In genomic region chr6:130600880-130601341, GRCh38 we compare ENCODE assay signal across 16 cellular contexts.
DNase-seq lines count a peak whose midpoint lies in the region; ATAC-seq, FAIRE-seq and TF ChIP-seq lines count a peak whose summit lies in the region.
"Had no signal": no experiment of that assay in that cellular context is flagged by ENCODE, and none has a peak within 500 bp of the region (broad histone marks: within the 10 kb centered on the region; RNA-seq: fewer than 3 reads in every experiment).

No MANE protein-coding gene starts in this region.

- no peak for FAIRE-seq in H54 (lab: Jason Lieb, UNC)
- FAIRE-seq: GM12891 had no signal

- peaks cover 28% of the 10 kb centered on the region for H3K4me1 Mint-ChIP-seq in activated naive CD4-positive, alpha-beta T cell treated with anti-CD3 and anti-CD28 coated beads, Interleukin-2, amount 50 U/mL, for 24 hours

- peak overlapping the region; percentile 27 for H3K4me3 Mint-ChIP-seq in activated naive CD4-positive, alpha-beta T cell treated with anti-CD3 and anti-CD28 coated beads, Interleukin-2, amount 50 U/mL, for 24 hours
- H3K4me3 Mint-ChIP-seq: activated T-cell treated with anti-CD3 and anti-CD28 coated beads, Interleukin-2, amount 50 U/mL, for 24 hours; memory B cell; type B pancreatic cell had no signal

- ATAC-seq in HG03342 (IDR thresholded peaks at IDR 0.05; ENCODE audit: unreplicated experiment), result no peak

- H3K9ac ChIP-seq in skeletal muscle satellite cell (ENCODE audit: low read depth, low read length), result peak overlapping the region; percentile 44

- no peak overlapping the region for H3K4me2 ChIP-seq in skeletal muscle satellite cell (ENCODE audit: low read length)

- H3K9me3 Mint-ChIP-seq in activated naive CD4-positive, alpha-beta T cell treated with anti-CD3 and anti-CD28 coated beads, Interleukin-2, amount 50 U/mL, for 24 hours, result peaks cover 6% of the 10 kb centered on the region
- H3K9me3 Mint-ChIP-seq: memory B cell had no signal

- no peak for TF ChIP-seq POLR2A in H54 (IDR thresholded peaks at IDR 0.05; ENCODE audit: low read depth, low read length)

- DNase-seq in activated naive CD4-positive, alpha-beta T cell (lab: John Stamatoyannopoulos, UW), result no peak
- DNase-seq in SW 1271 (lab: John Stamatoyannopoulos, UW) (peak; percentile 44 to 85), fibroblast of pulmonary artery (ENCODE audit: low read depth) (peak; percentile 49), H54 (ENCODE audit: insufficient read length, low spot score) (no peak), activated gamma-delta T cell (lab: John Stamatoyannopoulos, UW) (no peak)
- DNase-seq: activated CD4-positive, CD25-positive, alpha-beta regulatory T cell treated with anti-CD3 and anti-CD28 coated beads, Interleukin-2, amount 50 U/mL, for 72 hours; activated T-cell treated with anti-CD3 and anti-CD28 coated beads, Interleukin-2, amount 50 U/mL, for 24 hours; DMS53; NCI-H2171 had no signal

- H3K36me3 ChIP-seq in skeletal muscle satellite cell (ENCODE audit: insufficient read depth, low read length), result no peaks in the 10 kb centered on the region
- H3K36me3 ChIP-seq: ascending aorta had no signal

- H3K27ac Mint-ChIP-seq in activated naive CD4-positive, alpha-beta T cell treated with anti-CD3 and anti-CD28 coated beads, Interleukin-2, amount 50 U/mL, for 24 hours, result peak overlapping the region; percentile 25
- H3K27ac Mint-ChIP-seq: memory B cell, type B pancreatic cell had no signal

- peaks cover 43% of the 10 kb centered on the region for H3K4me1 ChIP-seq in skeletal muscle satellite cell (ENCODE audit: control insufficient read depth, insufficient read depth, low read length)
- H3K4me1 ChIP-seq: ascending aorta had no signal

- H3K27me3 ChIP-seq in skeletal muscle satellite cell (ENCODE audit: control insufficient read depth, insufficient read depth, low read length), result no peaks in the 10 kb centered on the region
- H3K27me3 ChIP-seq: ascending aorta had no signal

- no peak for TF ChIP-seq CTCF in fibroblast of pulmonary artery (IDR thresholded peaks at IDR 0.05; ENCODE audit: low read length, missing control alignments)

- H3K4me3 ChIP-seq in fibroblast of pulmonary artery (replicated peaks; ENCODE audit: low read depth, low read length) (no peak overlapping the region), skeletal muscle satellite cell (ENCODE audit: low read length) (no peak overlapping the region)
- H3K4me3 ChIP-seq: ascending aorta had no signal

- no peaks in the 10 kb centered on the region for H3K27me3 Mint-ChIP-seq in activated naive CD4-positive, alpha-beta T cell treated with anti-CD3 and anti-CD28 coated beads, Interleukin-2, amount 50 U/mL, for 24 hours
- H3K27me3 Mint-ChIP-seq: activated T-cell treated with anti-CD3 and anti-CD28 coated beads, Interleukin-2, amount 50 U/mL, for 24 hours; memory B cell had no signal

- no peaks in the 10 kb centered on the region for H3K36me3 Mint-ChIP-seq in activated naive CD4-positive, alpha-beta T cell treated with anti-CD3 and anti-CD28 coated beads, Interleukin-2, amount 50 U/mL, for 24 hours
- H3K36me3 Mint-ChIP-seq: memory B cell, type B pancreatic cell had no signal

- H3K9me3 ChIP-seq in skeletal muscle satellite cell (replicated peaks; ENCODE audit: low read length), result no peaks in the 10 kb centered on the region
- H3K9me3 ChIP-seq: ascending aorta had no signal

Comparison
In these comparisons a context has a peak if more than half of its experiments do, and no peak if none do; other contexts are left out.
1. DNase-seq: peak in SW 1271 (2 of 2) and fibroblast of pulmonary artery (single experiment); none in activated naive CD4-positive, alpha-beta T cell (0 of 4), H54 (single experiment) and activated gamma-delta T cell (single experiment).